ENCODE assay signal across 8 cellular contexts in the genomic region with DNA sequence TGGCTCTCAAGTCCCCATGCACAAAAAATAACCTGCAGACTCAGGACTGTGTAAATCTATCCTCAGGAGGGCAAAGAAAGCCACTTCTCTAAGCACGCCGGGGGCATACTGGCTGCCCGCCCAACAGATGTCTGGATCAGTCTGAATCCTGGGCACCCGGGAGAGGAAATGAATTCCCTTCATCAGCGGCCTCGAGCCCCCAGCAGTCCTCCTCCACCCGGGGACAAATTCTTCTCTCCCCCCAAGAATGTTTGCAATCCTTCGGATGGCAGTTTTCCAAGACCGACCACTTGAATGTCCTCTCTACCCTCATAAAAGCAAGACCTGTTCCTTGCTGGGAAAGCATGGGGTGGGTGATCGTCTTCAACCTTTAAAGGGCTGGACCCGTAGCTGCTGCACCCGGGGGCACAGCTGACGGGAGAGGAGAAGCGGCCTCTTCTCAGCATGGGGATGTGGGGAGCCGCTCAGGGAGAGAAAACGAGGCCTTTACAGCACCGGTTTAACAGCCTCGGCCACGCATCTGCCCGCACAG. TPM values are rescaled to one million over a fixed set of nuclear protein-coding genes. Genes with fewer than 3 reads are reported as not detected.
A peak's percentile ranks its signal among the peaks of the same experiment; 100 is the strongest.
DNase-seq lines count a peak whose midpoint lies in the region; ATAC-seq, FAIRE-seq and TF ChIP-seq lines count a peak whose summit lies in the region.

No MANE protein-coding gene starts in this region.

- no peak for TF ChIP-seq RAD21 in A549 (conservative IDR thresholded peaks at IDR 0.05 in 1 of 2, IDR thresholded peaks at IDR 0.05 in 1 of 2)

- no peak for TF ChIP-seq POLR2A in A549 (IDR thresholded peaks at IDR 0.05; ENCODE audit: low read length)

- WGBS in A549 (ENCODE audit: missing lambda C conversion rate) = 35% methylated on average over 20 of the region's 20 CpGs

- CTCF ChIA-PET in A549 (lab: Yijun Ruan, JAX) (interaction anchor here (0.7 to 9.7 kb wide), 8 partner anchors 12 to 241 kb away, joined by 3 to 121 read pairs (median 4); no protein-coding TSS in a partner anchor), RWPE1 (lab: Yijun Ruan, JAX) (no interaction called here)

- POLR2A ChIA-PET in A549 (lab: Yijun Ruan, JAX) = interaction anchor here (0.6 to 2.2 kb wide), 5 partner anchors 22 to 232 kb away, joined by 5 to 8 read pairs (median 6); partner anchors contain the start of genes NATD1 and USP22
- POLR2A ChIA-PET in RWPE1 (lab: Yijun Ruan, JAX; ENCODE audit: low non-redundant PET) = interaction anchor here (0.5 to 1.3 kb wide), 3 partner anchors 13 to 147 kb away, joined by 3 to 4 read pairs (median 4); no protein-coding TSS in a partner anchor

- no peak for FAIRE-seq in A549 (lab: Jason Lieb, UNC)

- peak overlapping the region; percentile 98 for H3K4me2 ChIP-seq in A549

- H3K9me3 ChIP-seq in A549 = no peaks in the 10 kb centered on the region

- no peak for TF ChIP-seq EP300 in A549 (IDR thresholded peaks at IDR 0.05)

- peak overlapping the region; percentile 85 to 92 for H3K27ac ChIP-seq in A549
- peak overlapping the region; percentile 46 for H3K27ac ChIP-seq in RWPE1

- H3K4me1 ChIP-seq in A549 = peaks cover 12% of the 10 kb centered on the region

- ATAC-seq in A549 (peak in 1 of 2 experiments; percentile 29; a peak in 2 of 6 replicates), GM18502 (IDR thresholded peaks at IDR 0.05; ENCODE audit: poor library complexity, unreplicated experiment) (peak; percentile 13), HG02759 (IDR thresholded peaks at IDR 0.05; ENCODE audit: unreplicated experiment) (no peak), GM18520 (IDR thresholded peaks at IDR 0.05; ENCODE audit: unreplicated experiment) (no peak)

- TF ChIP-seq CTCF in A549 (IDR thresholded peaks at IDR 0.05) (no peak), RWPE1 (conservative IDR thresholded peaks at IDR 0.05; ENCODE audit: low read depth) (no peak), fibroblast of mammary gland (conservative IDR thresholded peaks at IDR 0.05; ENCODE audit: control insufficient read depth, insufficient read depth, low read depth, low read length) (no peak)

- H3K4me3 ChIP-seq in A549 = peak overlapping the region; percentile 64
- peak overlapping the region; percentile 58 for H3K4me3 ChIP-seq in fibroblast of mammary gland (ENCODE audit: control insufficient read depth, low read depth, low read length)
- H3K4me3 ChIP-seq in skeletal muscle cell (ENCODE audit: low read depth, low read length) = peak overlapping the region; percentile 59

- DNase-seq in A549 (ENCODE audit: low read depth in 1 of 2, low spot score in 1 of 2) (no peak), RWPE1 (ENCODE audit: low spot score) (no peak), fibroblast of mammary gland (ENCODE audit: low read depth) (no peak), skeletal muscle cell (ENCODE audit: low read depth) (no peak), A172 (ENCODE audit: low spot score) (no peak)

TF ChIP-seq in A549, 52 proteins besides CTCF, POLR2A, EP300 and RAD21:
- no peak for TF ChIP-seq CBX2 (IDR thresholded peaks at IDR 0.05; ENCODE audit: borderline replicate concordance, low read depth)
- TF ChIP-seq FOSB (CRISPR knock-in tag; IDR thresholded peaks at IDR 0.05) = no peak
- TF ChIP-seq ZNF302 (CRISPR knock-in tag; IDR thresholded peaks at IDR 0.05) = no peak
- TF ChIP-seq FOSL2 (IDR thresholded peaks at IDR 0.05) = no peak
- no peak for TF ChIP-seq FOSL2 (CRISPR knock-in tag; IDR thresholded peaks at IDR 0.05)
- no peak for TF ChIP-seq ELK1 (IDR thresholded peaks at IDR 0.05; ENCODE audit: low read depth, low read length)

RNA-seq across cellular contexts. Expression of gene MAP2K3, which starts 9.4 kb away (rescaled TPM):
- polyA plus RNA-seq in A549 (2011; rRNA removed) (13.9 and 25.0 TPM in 2 replicates), A549 (2017; fragmentation: RNase III; extraction: RNeasy Plus Mini Kit Qiagen cat#74134 plus additional on column Dnase treatment) (36.9 to 42.8 TPM (median 37.1 TPM) in 3 replicates)
- 53.0 and 68.6 TPM in 2 replicates for polyA plus RNA-seq in A549 (2012; cell fraction: cytosol; rRNA removed)
- polyA plus RNA-seq in A549 (2012; cell fraction: nucleus; rRNA removed) = 114 and 126 TPM in 2 replicates
- 28.0 and 35.0 TPM in 2 replicates for polyA minus RNA-seq in A549 (2011; rRNA and poly(A)+ RNA removed)
- total RNA-seq in A172 (2014; rRNA removed; shearing (Covaris generic)) = 12.1 and 16.8 TPM in 2 replicates

RNA-seq across cellular contexts. Expression of gene NATD1, which starts 21.9 kb away (rescaled TPM):
- polyA plus RNA-seq in A549 (2011; rRNA removed) (1.1 and 1.5 TPM in 2 replicates), A549 (2017; fragmentation: RNase III; extraction: RNeasy Plus Mini Kit Qiagen cat#74134 plus additional on column Dnase treatment) (1.0 to 1.6 TPM (median 1.3 TPM) in 3 replicates)
- 0.61 and 1.0 TPM in 2 replicates for polyA plus RNA-seq in A549 (2012; cell fraction: cytosol; rRNA removed)
- polyA plus RNA-seq in A549 (2012; cell fraction: nucleus; rRNA removed) = 1.0 and 1.3 TPM in 2 replicates
- polyA minus RNA-seq in A549 (2011; rRNA and poly(A)+ RNA removed) = 1.3 and 1.5 TPM in 2 replicates
- 1.9 and 2.9 TPM in 2 replicates for total RNA-seq in A172 (2014; rRNA removed; shearing (Covaris generic))
